In genomic region chr15:99015677-99016568, GRCh38 we compare ENCODE assay signal across 8 cellular contexts. TPM values are rescaled to one million over a fixed set of nuclear protein-coding genes. Genes with fewer than 3 reads are reported as not detected.
DNase-seq lines count a peak whose midpoint lies in the region; ATAC-seq and TF ChIP-seq lines count a peak whose summit lies in the region.

No MANE protein-coding gene starts in this region.

- TF ChIP-seq CTCF in smooth muscle cell (IDR thresholded peaks at IDR 0.05; ENCODE audit: borderline replicate concordance, insufficient read depth, poor library complexity, severe bottlenecking) (no peak), GM10248 (IDR thresholded peaks at IDR 0.05; ENCODE audit: control extremely low read depth, extremely low read depth, low read depth, missing control alignments) (no peak)

- peaks cover 3% of the 10 kb centered on the region for H3K27me3 Mint-ChIP-seq in activated T-helper 17 cell treated with anti-CD3 and anti-CD28 coated beads, Interleukin-2, amount 50 U/mL, for 72 hours

- H3K9me3 Mint-ChIP-seq in activated T-helper 17 cell treated with anti-CD3 and anti-CD28 coated beads, Interleukin-2, amount 50 U/mL, for 72 hours, result no peaks in the 10 kb centered on the region

- H3K4me1 Mint-ChIP-seq in activated T-helper 17 cell treated with anti-CD3 and anti-CD28 coated beads, Interleukin-2, amount 50 U/mL, for 72 hours, result no peaks in the 10 kb centered on the region

- H4K20me1 ChIP-seq in smooth muscle cell (ENCODE audit: low read depth), result no peaks in the 10 kb centered on the region

- CTCF ChIA-PET in GM10248 (lab: Yijun Ruan, JAX), result interaction anchor here (1.3 kb wide), 1 partner anchor 12 kb away, joined by 3 read pairs; no protein-coding TSS in a partner anchor

- no peaks in the 10 kb centered on the region for H3K36me3 ChIP-seq in HAP-1 (replicated peaks)
- H3K36me3 ChIP-seq in iPS-18a (ENCODE audit: control insufficient read depth, low read depth, low read length), result no peaks in the 10 kb centered on the region
- H3K36me3 ChIP-seq in smooth muscle cell (ENCODE audit: low read depth), result no peaks in the 10 kb centered on the region

- H3K36me3 Mint-ChIP-seq in activated T-helper 17 cell treated with anti-CD3 and anti-CD28 coated beads, Interleukin-2, amount 50 U/mL, for 72 hours (ENCODE audit: low read depth), result no peaks in the 10 kb centered on the region

- DNase-seq in HAP-1 (ENCODE audit: low spot score in 2 of 2) (peak in 1 of 2 experiments; percentile 21), smooth muscle cell (lab: John Stamatoyannopoulos, UW; ENCODE audit: unreplicated experiment) (no peak), GM10248 (ENCODE audit: extremely low spot score) (no peak), NCI-H526 treated with DMSO at 0.1 percent for 48 hours (lab: John Stamatoyannopoulos, UW) (no peak), AG20443 (ENCODE audit: low spot score) (no peak), HUDEP-2 (lab: John Stamatoyannopoulos, UW; ENCODE audit: unreplicated experiment in 76 of 76) (no peak)

- H3K27ac ChIP-seq in iPS-18a (ENCODE audit: low read length) (no peak overlapping the region), smooth muscle cell (ENCODE audit: low read depth) (no peak overlapping the region)

- H3K27ac Mint-ChIP-seq in activated T-helper 17 cell treated with anti-CD3 and anti-CD28 coated beads, Interleukin-2, amount 50 U/mL, for 72 hours, result no peak overlapping the region

- ATAC-seq in activated T-helper 17 cell treated with anti-CD3 and anti-CD28 coated beads, Interleukin-2, amount 50 U/mL, for 72 hours (replicated peaks), result no peak

- peak overlapping the region; percentile 79 for H2AFZ ChIP-seq in smooth muscle cell (ENCODE audit: low read depth)

- no peaks in the 10 kb centered on the region for H3K9me3 ChIP-seq in HAP-1
- H3K9me3 ChIP-seq in iPS-18a (ENCODE audit: control insufficient read depth, low read depth, low read length), result no peaks in the 10 kb centered on the region
- no peaks in the 10 kb centered on the region for H3K9me3 ChIP-seq in smooth muscle cell (replicated peaks; ENCODE audit: low read depth)

- POLR2A ChIA-PET in GM10248 (lab: Yijun Ruan, JAX), result no interaction called here

- in situ Hi-C loops in HAP-1 (cut with MboI; ENCODE audit: low sequenced_read_pairs), result no loop called here

- H3K9ac ChIP-seq in iPS-18a (ENCODE audit: low read length) (peak overlapping the region; percentile 74), smooth muscle cell (ENCODE audit: low read depth) (no peak overlapping the region)

- H3F3A ChIP-seq in smooth muscle cell (ENCODE audit: low read depth), result peaks cover 16% of the 10 kb centered on the region

- H3K4me3 ChIP-seq in HAP-1 (peak overlapping the region; percentile 48; the same call in 1 of the 2 replicates), iPS-18a (ENCODE audit: low read length) (peak overlapping the region; percentile 70), smooth muscle cell (peak overlapping the region; percentile 71)

- H3K4me3 Mint-ChIP-seq in activated T-helper 17 cell treated with anti-CD3 and anti-CD28 coated beads, Interleukin-2, amount 50 U/mL, for 72 hours, result peak overlapping the region; percentile 64

- H3K4me2 ChIP-seq in smooth muscle cell, result peak overlapping the region; percentile 98

- 23% methylated on average over 42 of the region's 43 CpGs for WGBS in smooth muscle cell (ENCODE audit: low lambda C conversion rate)

- H3K27me3 ChIP-seq in HAP-1 (ENCODE audit: low read depth), result no peaks in the 10 kb centered on the region
- peaks cover 17% of the 10 kb centered on the region for H3K27me3 ChIP-seq in iPS-18a (ENCODE audit: control insufficient read depth, insufficient read depth, low read length)
- H3K27me3 ChIP-seq in smooth muscle cell (ENCODE audit: low read depth), result peaks cover 6% of the 10 kb centered on the region

- H3K4me1 ChIP-seq in HAP-1 (peaks cover 3% of the 10 kb centered on the region), iPS-18a (ENCODE audit: control insufficient read depth, low read depth, low read length) (peaks cover 3% of the 10 kb centered on the region), smooth muscle cell (ENCODE audit: low read depth) (peaks cover 6% of the 10 kb centered on the region)

- no peaks in the 10 kb centered on the region for H3K79me2 ChIP-seq in smooth muscle cell (ENCODE audit: low read depth)

RNA-seq across cellular contexts. Expression of gene PGPEP1L, which starts 8.3 kb away (rescaled TPM):
- not detected for total RNA-seq in activated T-helper 17 cell treated with anti-CD3 and anti-CD28 coated beads, Interleukin-2, amount 50 U/mL, for 72 hours
- total RNA-seq in smooth muscle cell, result not detected in 2 replicates
- not detected in 2 replicates for polyA plus RNA-seq in smooth muscle cell
